Comparison of ENCODE assay signal across 8 cellular contexts in genomic region chr11:721347-721912, GRCh38. TPM values are rescaled to one million over a fixed set of nuclear protein-coding genes. Genes with fewer than 3 reads are reported as not detected.
A peak's percentile ranks its signal among the peaks of the same experiment; 100 is the strongest.
DNase-seq lines count a peak whose midpoint lies in the region; ATAC-seq and TF ChIP-seq lines count a peak whose summit lies in the region.
"Had no signal": no experiment of that assay in that cellular context is flagged by ENCODE, and none has a peak within 500 bp of the region (broad histone marks: within the 10 kb centered on the region; RNA-seq: fewer than 3 reads in every experiment).

No MANE protein-coding gene starts in this region.

- H3K4me1 ChIP-seq in SK-N-SH (ENCODE audit: control insufficient read depth in 1 of 2, insufficient read depth in 2 of 2, low read depth in 1 of 2, low read length in 1 of 2) (peaks cover 0 to 12% of the 10 kb centered on the region in 2 experiments; a peak in 1 of 4 replicates), psoas muscle (peaks cover 5% of the 10 kb centered on the region), gastroesophageal sphincter (peaks cover 0 to 46% (median 22%) of the 10 kb centered on the region in 3 donors)

- 42% methylated on average over 12 of the region's 26 CpGs for WGBS in SK-N-SH (ENCODE audit: low lambda C conversion rate)
- WGBS in psoas muscle, 3 donors = 12 to 20% (median 13%) methylated on average over 21 to 26 of the region's 26 CpGs
- WGBS in gastroesophageal sphincter (ENCODE audit: low coverage in 1 of 2), 2 donors = 44% methylated on average over 4 of the region's 26 CpGs; no CpG with 5 or more reads in 1 of the 2 donors

- peak; percentile 31 for DNase-seq in NCI-H1105 treated with DMSO at 0.1 percent for 48 hours (lab: John Stamatoyannopoulos, UW)
- no peak for DNase-seq in NCI-H1105 (lab: John Stamatoyannopoulos, UW)
- no peak for DNase-seq in SK-N-SH
- no peak for DNase-seq in psoas muscle
- no peak for DNase-seq in glutamatergic neuron
- DNase-seq: NK-92 treated with Interleukin-12 subunit alpha and Interleukin-12 subunit beta, amount 100 ng/mL, for 24 hours had no signal

- ATAC-seq in psoas muscle (peak in 1 of 4 donors; percentile 26), gastroesophageal sphincter (no peak)

- no peaks in the 10 kb centered on the region for H4K20me1 ChIP-seq in SK-N-SH (ENCODE audit: insufficient read depth)

- H3K4me3 ChIP-seq in SK-N-SH (ENCODE audit: low read depth in 2 of 2, low read length in 1 of 2) = peak overlapping the region in 1 of 2 experiments; percentile 24; a peak in 1 of 4 replicates
- H3K4me3 ChIP-seq in psoas muscle = peak overlapping the region; percentile 38
- H3K4me3 ChIP-seq in gastroesophageal sphincter = peak overlapping the region in 1 of 2 donors; percentile 34

- H3K9me3 Mint-ChIP-seq in glutamatergic neuron (ENCODE audit: unreplicated experiment) = no peaks in the 10 kb centered on the region

- POLR2A ChIA-PET in SK-N-SH (lab: Yijun Ruan, JAX) = no interaction called here

- intact Hi-C loops in psoas muscle (cut with DNase I) = loop anchor here in 1 of 2 donors (5.0 kb wide), 1 partner anchor 59 kb away; no protein-coding TSS in a partner anchor

- peaks cover 12% of the 10 kb centered on the region for H3K27me3 Mint-ChIP-seq in glutamatergic neuron (ENCODE audit: unreplicated experiment)

- H3K36me3 ChIP-seq in SK-N-SH (replicated peaks in 1 of 2; ENCODE audit: control insufficient read depth in 1 of 2, insufficient read depth in 2 of 2, low read length in 1 of 2) = no peaks in the 10 kb centered on the region
- no peaks in the 10 kb centered on the region for H3K36me3 ChIP-seq in psoas muscle (ENCODE audit: insufficient read depth in 1 of 2, low read depth in 1 of 2)
- H3K36me3 ChIP-seq in gastroesophageal sphincter = no peaks in the 10 kb centered on the region

- no peak for TF ChIP-seq RAD21 in SK-N-SH (IDR thresholded peaks at IDR 0.05; ENCODE audit: low read length)

- no peak overlapping the region for H2AFZ ChIP-seq in SK-N-SH (ENCODE audit: low read depth)

- TF ChIP-seq EP300 in SK-N-SH (IDR thresholded peaks at IDR 0.05; ENCODE audit: borderline replicate concordance in 1 of 2, low read depth in 1 of 2, low read length in 1 of 2) (no peak), gastroesophageal sphincter (IDR thresholded peaks at IDR 0.05) (no peak)

- CTCF ChIA-PET in SK-N-SH (lab: Yijun Ruan, JAX) = interaction anchor here (0.8 to 11.8 kb wide), 11 partner anchors 12 to 203 kb away, joined by 3 to 150 read pairs (median 4); partner anchors contain the start of genes DEAF1 and TMEM80

- H3K79me2 ChIP-seq in SK-N-SH (ENCODE audit: insufficient read depth) = no peaks in the 10 kb centered on the region

- no peak overlapping the region for H3K9ac ChIP-seq in SK-N-SH

- H3K27me3 ChIP-seq in SK-N-SH (ENCODE audit: insufficient read depth) (peaks cover 52% of the 10 kb centered on the region), psoas muscle (ENCODE audit: insufficient read depth in 3 of 3, low read length in 2 of 3) (peaks cover 0 to 72% (median 33%) of the 10 kb centered on the region in 3 donors), gastroesophageal sphincter (peaks cover 82% of the 10 kb centered on the region)
- H3K27me3 ChIP-seq: ascending aorta had no signal

- no peaks in the 10 kb centered on the region for H3K36me3 Mint-ChIP-seq in glutamatergic neuron (ENCODE audit: unreplicated experiment)

- H3K9me3 ChIP-seq in SK-N-SH = no peaks in the 10 kb centered on the region
- no peaks in the 10 kb centered on the region for H3K9me3 ChIP-seq in psoas muscle
- no peaks in the 10 kb centered on the region for H3K9me3 ChIP-seq in gastroesophageal sphincter
- H3K9me3 ChIP-seq: ascending aorta had no signal

- no peak for TF ChIP-seq POLR2A in gastroesophageal sphincter (IDR thresholded peaks at IDR 0.05)

- 0 out of 2 replicates have a peak overlapping the region, but pooled peaks have one; percentile 19 for H3K4me2 ChIP-seq in SK-N-SH

- TF ChIP-seq CTCF in SK-N-SH (IDR thresholded peaks at IDR 0.05) (no peak), psoas muscle (IDR thresholded peaks at IDR 0.05) (no peak), glutamatergic neuron (IDR thresholded peaks at IDR 0.05; ENCODE audit: partially characterized antibody, unreplicated experiment) (no peak), gastroesophageal sphincter (IDR thresholded peaks at IDR 0.05) (no peak)

- H3K27ac Mint-ChIP-seq in glutamatergic neuron (ENCODE audit: unreplicated experiment) = no peak overlapping the region

- no peaks in the 10 kb centered on the region for H3K4me1 Mint-ChIP-seq in glutamatergic neuron (ENCODE audit: low read depth, unreplicated experiment)

- H3K4me3 Mint-ChIP-seq in glutamatergic neuron (ENCODE audit: unreplicated experiment) = no peak overlapping the region

- H3K27ac ChIP-seq in SK-N-SH (ENCODE audit: low read depth in 2 of 2, low read length in 1 of 2) = no peak overlapping the region
- no peak overlapping the region for H3K27ac ChIP-seq in psoas muscle
- no peak overlapping the region for H3K27ac ChIP-seq in gastroesophageal sphincter
- H3K27ac ChIP-seq: ascending aorta had no signal

- H3K9me2 ChIP-seq in SK-N-SH = no peaks in the 10 kb centered on the region

- H3F3A ChIP-seq in SK-N-SH (replicated peaks; ENCODE audit: insufficient read depth) = no peaks in the 10 kb centered on the region

TF ChIP-seq in SK-N-SH, 30 proteins besides CTCF, POLR2A, EP300 and RAD21:
- peak; percentile 44; the same call in 1 of the 2 replicates for TF ChIP-seq EZH2phosphoT487 (IDR thresholded peaks at IDR 0.05; ENCODE audit: borderline replicate concordance, low read depth)
- TF ChIP-seq GATA2 (CRISPR knock-in tag; IDR thresholded peaks at IDR 0.05) = no peak

RNA-seq across cellular contexts. Expression of gene EPS8L2, which starts 15.4 kb away (rescaled TPM):
- 0.67 and 0.74 TPM in 2 replicates for polyA plus RNA-seq in SK-N-SH (2012; rRNA removed)
- polyA plus RNA-seq in SK-N-SH (2012; cell fraction: cytosol; rRNA removed) = 0.42 and 0.52 TPM in 2 replicates
- polyA plus RNA-seq in SK-N-SH (2012; cell fraction: nucleus; rRNA removed) = 3.7 and 4.3 TPM in 2 replicates
- 1 to 10 TPM in 3 of 4 donors, under 1 TPM in 1; 0.89 to 3.1 (median 1.5) TPM for total RNA-seq in psoas muscle
- under 1 TPM; 0.47 to 0.63 (median 0.56) TPM for polyA plus RNA-seq in psoas muscle
- total RNA-seq in glutamatergic neuron (ENCODE audit: unreplicated experiment) = 12.7 TPM
- total RNA-seq in gastroesophageal sphincter = 10 to 100 TPM in 3 of 4 donors, 1 to 10 TPM in 1; 9.7 to 33.9 (median 24.0) TPM

RNA-seq across cellular contexts. Expression of gene TMEM80, which starts 25.8 kb away (rescaled TPM):
- polyA plus RNA-seq in SK-N-SH (2012; rRNA removed) = 40.4 and 51.0 TPM in 2 replicates
- 34.3 and 36.4 TPM in 2 replicates for polyA plus RNA-seq in SK-N-SH (2012; cell fraction: cytosol; rRNA removed)
- 88.5 and 114 TPM in 2 replicates for polyA plus RNA-seq in SK-N-SH (2012; cell fraction: nucleus; rRNA removed)
- total RNA-seq in psoas muscle = 10 to 100 TPM in 2 of 4 donors, 1 to 10 TPM in 2; 5.9 to 15.7 (median 9.7) TPM
- 10 to 100 TPM in 2 of 3 donors, 1 to 10 TPM in 1; 7.4 to 16.3 (median 10.1) TPM for polyA plus RNA-seq in psoas muscle
- total RNA-seq in glutamatergic neuron (ENCODE audit: unreplicated experiment) = 29.7 TPM
- total RNA-seq in gastroesophageal sphincter = 10 to 100 TPM; 35.6 to 65.8 (median 48.6) TPM

RNA-seq across cellular contexts. Expression of gene TALDO1, which starts 25.8 kb away (rescaled TPM):
- polyA plus RNA-seq in SK-N-SH (2012; rRNA removed) = 78.4 and 103 TPM in 2 replicates
- polyA plus RNA-seq in SK-N-SH (2012; cell fraction: cytosol; rRNA removed) = 84.3 and 95.6 TPM in 2 replicates
- 75.1 and 87.3 TPM in 2 replicates for polyA plus RNA-seq in SK-N-SH (2012; cell fraction: nucleus; rRNA removed)
- total RNA-seq in psoas muscle = 100 to 1,000 TPM in 1 of 4 donors, 10 to 100 TPM in 3; 77.7 to 140 (median 81.8) TPM
- 10 to 100 TPM; 58.7 to 77.6 (median 65.9) TPM for polyA plus RNA-seq in psoas muscle
- 182 TPM for total RNA-seq in glutamatergic neuron (ENCODE audit: unreplicated experiment)
- total RNA-seq in gastroesophageal sphincter = 100 to 1,000 TPM; 161 to 201 (median 185) TPM

RNA-seq across cellular contexts. Expression of gene DEAF1, which starts 26.4 kb away (rescaled TPM):
- polyA plus RNA-seq in SK-N-SH (2012; rRNA removed) = 36.0 and 40.6 TPM in 2 replicates
- polyA plus RNA-seq in SK-N-SH (2012; cell fraction: cytosol; rRNA removed) = 19.2 and 27.9 TPM in 2 replicates
- 28.1 and 32.0 TPM in 2 replicates for polyA plus RNA-seq in SK-N-SH (2012; cell fraction: nucleus; rRNA removed)
- total RNA-seq in psoas muscle = 10 to 100 TPM; 15.0 to 30.0 (median 21.0) TPM
- polyA plus RNA-seq in psoas muscle = 10 to 100 TPM; 12.5 to 18.1 (median 15.3) TPM
- 51.5 TPM for total RNA-seq in glutamatergic neuron (ENCODE audit: unreplicated experiment)
- 10 to 100 TPM; 19.9 to 45.0 (median 35.0) TPM for total RNA-seq in gastroesophageal sphincter

RNA-seq across cellular contexts. Expression of gene GATD1, which starts 55.9 kb away (rescaled TPM):
- polyA plus RNA-seq in SK-N-SH (2012; rRNA removed) (72.9 and 86.2 TPM in 2 replicates), psoas muscle (10 to 100 TPM; 11.0 to 20.9 (median 17.7) TPM)
- polyA plus RNA-seq in SK-N-SH (2012; cell fraction: cytosol; rRNA removed) = 27.6 and 32.1 TPM in 2 replicates
- polyA plus RNA-seq in SK-N-SH (2012; cell fraction: nucleus; rRNA removed) = 562 and 877 TPM in 2 replicates
- total RNA-seq in psoas muscle (10 to 100 TPM; 13.6 to 32.6 (median 22.2) TPM), glutamatergic neuron (ENCODE audit: unreplicated experiment) (67.5 TPM), gastroesophageal sphincter (10 to 100 TPM; 28.9 to 33.8 (median 31.2) TPM)
